In the genomic region with DNA sequence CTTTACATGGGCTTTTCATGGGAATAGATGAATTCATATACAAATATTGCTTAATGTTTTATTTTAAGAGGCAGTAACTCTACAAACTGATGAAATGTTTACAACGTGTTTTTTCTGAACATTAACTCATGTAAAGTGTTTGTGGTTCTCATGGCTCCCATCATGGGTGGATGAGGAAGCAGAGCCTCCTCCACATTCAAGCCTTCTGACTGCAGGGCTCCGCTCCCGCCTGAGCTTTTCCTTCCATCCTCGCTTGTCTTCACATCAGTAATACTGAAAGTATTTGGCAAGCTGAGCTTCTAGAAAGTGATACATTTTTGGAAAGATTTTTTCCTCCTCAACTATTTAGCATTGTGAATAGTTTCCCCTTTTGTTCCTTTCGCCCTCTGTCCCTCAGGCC, we compare ENCODE assay signal across 1 cellular context.
TF ChIP-seq lines count a peak whose summit lies in the region.

No MANE protein-coding gene starts in this region.

TF ChIP-seq in WTC11, 78 proteins besides CTCF, POLR2A, EP300 and RAD21 (continued from another document):
- TF ChIP-seq NR1H2 (CRISPR knock-in tag; IDR thresholded peaks at IDR 0.05) (no peak), ZNF317 (CRISPR knock-in tag; IDR thresholded peaks at IDR 0.05; ENCODE audit: borderline replicate concordance, low read depth) (no peak), RELA (CRISPR knock-in tag; IDR thresholded peaks at IDR 0.05; ENCODE audit: borderline replicate concordance) (no peak), ESRRA (CRISPR knock-in tag; IDR thresholded peaks at IDR 0.05; ENCODE audit: borderline replicate concordance) (no peak), IRF2 (CRISPR knock-in tag; IDR thresholded peaks at IDR 0.05; ENCODE audit: borderline replicate concordance, low read depth) (no peak)
- TF ChIP-seq, protein P1, sequence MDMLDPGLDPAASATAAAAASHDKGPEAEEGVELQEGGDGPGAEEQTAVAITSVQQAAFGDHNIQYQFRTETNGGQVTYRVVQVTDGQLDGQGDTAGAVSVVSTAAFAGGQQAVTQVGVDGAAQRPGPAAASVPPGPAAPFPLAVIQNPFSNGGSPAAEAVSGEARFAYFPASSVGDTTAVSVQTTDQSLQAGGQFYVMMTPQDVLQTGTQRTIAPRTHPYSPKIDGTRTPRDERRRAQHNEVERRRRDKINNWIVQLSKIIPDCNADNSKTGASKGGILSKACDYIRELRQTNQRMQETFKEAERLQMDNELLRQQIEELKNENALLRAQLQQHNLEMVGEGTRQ (CRISPR knock-in tag; IDR thresholded peaks at IDR 0.05): no peak
- TF ChIP-seq, protein P2, sequence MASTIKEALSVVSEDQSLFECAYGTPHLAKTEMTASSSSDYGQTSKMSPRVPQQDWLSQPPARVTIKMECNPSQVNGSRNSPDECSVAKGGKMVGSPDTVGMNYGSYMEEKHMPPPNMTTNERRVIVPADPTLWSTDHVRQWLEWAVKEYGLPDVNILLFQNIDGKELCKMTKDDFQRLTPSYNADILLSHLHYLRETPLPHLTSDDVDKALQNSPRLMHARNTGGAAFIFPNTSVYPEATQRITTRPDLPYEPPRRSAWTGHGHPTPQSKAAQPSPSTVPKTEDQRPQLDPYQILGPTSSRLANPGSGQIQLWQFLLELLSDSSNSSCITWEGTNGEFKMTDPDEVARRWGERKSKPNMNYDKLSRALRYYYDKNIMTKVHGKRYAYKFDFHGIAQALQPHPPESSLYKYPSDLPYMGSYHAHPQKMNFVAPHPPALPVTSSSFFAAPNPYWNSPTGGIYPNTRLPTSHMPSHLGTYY (CRISPR knock-in tag; IDR thresholded peaks at IDR 0.05): no peak
